1 cellular context compared by ENCODE assay signal in genomic region chr1:68977211-68977610, GRCh38.
A peak's percentile ranks its signal among the peaks of the same experiment; 100 is the strongest.
TF ChIP-seq lines count a peak whose summit lies in the region.

No MANE protein-coding gene starts in this region.

TF ChIP-seq in H1, 55 proteins besides CTCF, POLR2A, EP300 and RAD21 (continued from another document):
- TF ChIP-seq CHD7 (IDR thresholded peaks at IDR 0.05; ENCODE audit: insufficient replicate concordance, low read length), result peak; percentile 80
- TF ChIP-seq SRF (IDR thresholded peaks at IDR 0.05; ENCODE audit: low read depth, low read length), result no peak
- TF ChIP-seq KDM5A (IDR thresholded peaks at IDR 0.05; ENCODE audit: low read length), result no peak
- no peak for TF ChIP-seq RXRA (IDR thresholded peaks at IDR 0.05; ENCODE audit: insufficient read depth, low read depth, low read length)
- TF ChIP-seq NANOG (IDR thresholded peaks at IDR 0.05; ENCODE audit: insufficient read depth, low read depth, low read length, poor library complexity, severe bottlenecking), result peak; percentile 42
- TF ChIP-seq BACH1 (IDR thresholded peaks at IDR 0.05; ENCODE audit: low read length), result 0 out of 2 replicates have a peak, but pooled peaks have one; percentile 12
- TF ChIP-seq SP1 (IDR thresholded peaks at IDR 0.05; ENCODE audit: low read depth, low read length), result peak; percentile 86
- peak; percentile 99 for TF ChIP-seq TCF12 (IDR thresholded peaks at IDR 0.05; ENCODE audit: low read depth, low read length)
- peak; percentile 50; the same call in 1 of the 2 replicates for TF ChIP-seq CHD2 (IDR thresholded peaks at IDR 0.05; ENCODE audit: low read length)
- no peak for TF ChIP-seq RBBP5 (IDR thresholded peaks at IDR 0.05; ENCODE audit: borderline replicate concordance, low read depth, low read length)
